Comparison of ENCODE assay signal across 16 cellular contexts in genomic region chr10:125599194-125599593, GRCh38.
"Had no signal": no experiment of that assay in that cellular context is flagged by ENCODE, and none has a peak within 500 bp of the region (broad histone marks: within the 10 kb centered on the region; RNA-seq: fewer than 3 reads in every experiment).

No MANE protein-coding gene starts in this region.

- H3K27ac ChIP-seq: body of pancreas, esophagus squamous epithelium, neural progenitor cell, psoas muscle, right lobe of liver, upper lobe of right lung had no signal

- H3K9me3 ChIP-seq: psoas muscle, right lobe of liver, upper lobe of right lung had no signal

- H3K36me3 ChIP-seq: esophagus squamous epithelium, neural progenitor cell, right lobe of liver, upper lobe of right lung had no signal

- H3K4me1 ChIP-seq: body of pancreas, esophagus squamous epithelium, neural progenitor cell, psoas muscle, right lobe of liver, upper lobe of right lung had no signal

- H3K27me3 ChIP-seq: body of pancreas, neural progenitor cell, right lobe of liver, upper lobe of right lung had no signal

- H3K4me3 ChIP-seq: body of pancreas, esophagus squamous epithelium, neural progenitor cell, psoas muscle, right lobe of liver, upper lobe of right lung had no signal

- ATAC-seq: activated T-helper 17 cell treated with anti-CD3 and anti-CD28 coated beads, Interleukin-2, amount 50 U/mL, for 72 hours; body of pancreas; effector memory CD8-positive, alpha-beta T cell; psoas muscle; right lobe of liver; stimulated activated effector memory CD8-positive, alpha-beta T cell treated with anti-CD3 and anti-CD28 coated beads, Interleukin-12 subunit alpha, Interleukin-12 subunit beta, amount 100 ng/mL, for 72 hours; upper lobe of right lung had no signal

- DNase-seq: activated naive CD4-positive, alpha-beta T cell; activated naive CD8-positive, alpha-beta T cell treated with anti-CD3 and anti-CD28 coated beads for 36 hours; activated T-cell treated with anti-CD3 and anti-CD28 coated beads, Interleukin-2, amount 50 U/mL, for 1 hour; body of pancreas; effector memory CD8-positive, alpha-beta T cell; esophagus squamous epithelium; immature natural killer cell; kidney glomerular epithelial cell; naive B cell; psoas muscle; right lobe of liver; stimulated activated CD4-positive, alpha-beta T cell treated with anti-CD3 and anti-CD28 coated beads, Interleukin-4, amount 100 ng/mL, for 24 hours; upper lobe of right lung had no signal
